In genomic region chr4:129336457-129336856, GRCh38 we compare ENCODE assay signal across 17 cellular contexts.
DNase-seq lines count a peak whose midpoint lies in the region; TF ChIP-seq lines count a peak whose summit lies in the region.
"Had no signal": no experiment of that assay in that cellular context is flagged by ENCODE, and none has a peak within 500 bp of the region (broad histone marks: within the 10 kb centered on the region; RNA-seq: fewer than 3 reads in every experiment).

No MANE protein-coding gene starts in this region.

- no TSS peak for BruUV-seq in Caco-2 (replicated peaks; lab: Mats Ljungman, UMichigan)

- H3K27me3 Mint-ChIP-seq in nephron progenitor cell (ENCODE audit: low read depth, poor library complexity) = no peaks in the 10 kb centered on the region
- H3K27me3 Mint-ChIP-seq in osteocyte (ENCODE audit: unreplicated experiment) = peaks cover 5% of the 10 kb centered on the region
- peaks cover 8% of the 10 kb centered on the region for H3K27me3 Mint-ChIP-seq in Caco-2 (ENCODE audit: insufficient read depth, unreplicated experiment)

- WGBS in ectodermal cell, 2 experiments = 48 to 59% methylated on average over 3 of the region's 3 CpGs

- no peak for TF ChIP-seq CTCF in nephron progenitor cell (IDR thresholded peaks at IDR 0.05)
- TF ChIP-seq CTCF in osteocyte (IDR thresholded peaks at IDR 0.05) = no peak
- no peak for TF ChIP-seq CTCF in Caco-2 (IDR thresholded peaks at IDR 0.05; ENCODE audit: insufficient read depth in 1 of 2, low read depth in 1 of 2, low read length in 1 of 2, severe bottlenecking in 1 of 2, unreplicated experiment in 1 of 2)

- intact Hi-C loops in Caco-2 (cut with micrococcal nuclease; ENCODE audit: unreplicated experiment) = no loop called here

- H3K27ac ChIP-seq in ectodermal cell (ENCODE audit: insufficient read depth, low read depth, low read length, poor library complexity, severe bottlenecking) = peak overlapping the region; percentile 71
- H3K27ac ChIP-seq in effector memory CD4-positive, alpha-beta T cell (ENCODE audit: insufficient read depth, low read length, poor library complexity, severe bottlenecking) = no peak overlapping the region
- H3K27ac ChIP-seq: 22Rv1, BLaER1, GM23248, HL-60 had no signal

- H3K27me3 ChIP-seq in ectodermal cell (ENCODE audit: control insufficient read depth, insufficient read depth, low read length, poor library complexity, severe bottlenecking) (no peaks in the 10 kb centered on the region), Caco-2 (replicated peaks; ENCODE audit: control insufficient read depth, insufficient read depth, low read length) (no peaks in the 10 kb centered on the region)
- no peaks in the 10 kb centered on the region for H3K27me3 ChIP-seq in effector memory CD4-positive, alpha-beta T cell (replicated peaks; ENCODE audit: control insufficient read depth, insufficient read depth, low read length, poor library complexity, severe bottlenecking)
- H3K27me3 ChIP-seq: BLaER1 had no signal

- H3K36me3 ChIP-seq in ectodermal cell (ENCODE audit: control insufficient read depth, insufficient read depth, low read length) (no peaks in the 10 kb centered on the region), Caco-2 (ENCODE audit: control insufficient read depth, insufficient read depth, low read length) (no peaks in the 10 kb centered on the region)
- H3K36me3 ChIP-seq in effector memory CD4-positive, alpha-beta T cell (ENCODE audit: control insufficient read depth, insufficient read depth, low read length) = no peaks in the 10 kb centered on the region
- H3K36me3 ChIP-seq: BLaER1 had no signal

- POLR2A ChIA-PET in Caco-2 (lab: Charles Lee) = no interaction called here

- DNase-seq in NCI-H146 (lab: John Stamatoyannopoulos, UW) = peak; percentile 16
- DNase-seq in NCI-H146 treated with DMSO at 0.1 percent for 48 hours (lab: John Stamatoyannopoulos, UW; ENCODE audit: unreplicated experiment) = no peak
- no peak for DNase-seq in nephron progenitor cell
- DNase-seq in osteocyte (ENCODE audit: extremely low spot score, unreplicated experiment) = no peak
- no peak for DNase-seq in HPDE6-E6E7 (ENCODE audit: extremely low spot score)
- no peak for DNase-seq in Caco-2
- no peak for DNase-seq in effector memory CD4-positive, alpha-beta T cell
- DNase-seq: AML-193; CD8-positive, alpha-beta memory T cell; DMS53; GF-D8; GM23248; H7 had no signal

- H3K4me1 ChIP-seq in ectodermal cell (ENCODE audit: control insufficient read depth, insufficient read depth, low read length) (peaks cover 10% of the 10 kb centered on the region), Caco-2 (no peaks in the 10 kb centered on the region)
- no peaks in the 10 kb centered on the region for H3K4me1 ChIP-seq in effector memory CD4-positive, alpha-beta T cell (ENCODE audit: control insufficient read depth, insufficient read depth, low read length, poor library complexity, severe bottlenecking)
- H3K4me1 ChIP-seq: BLaER1 had no signal

- peak overlapping the region; percentile 2 for H3K27ac Mint-ChIP-seq in nephron progenitor cell
- H3K27ac Mint-ChIP-seq in osteocyte (ENCODE audit: unreplicated experiment) = peak overlapping the region; percentile 5
- no peak overlapping the region for H3K27ac Mint-ChIP-seq in Caco-2 (ENCODE audit: unreplicated experiment)
- H3K27ac Mint-ChIP-seq: CD8-positive, alpha-beta memory T cell had no signal

- H3K4me1 Mint-ChIP-seq in nephron progenitor cell (peaks cover 19% of the 10 kb centered on the region), osteocyte (ENCODE audit: unreplicated experiment) (peaks cover 23% of the 10 kb centered on the region), Caco-2 (ENCODE audit: low read depth, unreplicated experiment) (no peaks in the 10 kb centered on the region)
- H3K4me1 Mint-ChIP-seq: CD8-positive, alpha-beta memory T cell had no signal

- H3K4me3 ChIP-seq in ectodermal cell (ENCODE audit: insufficient read depth, low read depth, low read length) = no peak overlapping the region
- no peak overlapping the region for H3K4me3 ChIP-seq in Caco-2 (ENCODE audit: low read depth, low read length)
- H3K4me3 ChIP-seq in effector memory CD4-positive, alpha-beta T cell (ENCODE audit: insufficient read depth, low read depth, low read length, poor library complexity, severe bottlenecking) = no peak overlapping the region
- H3K4me3 ChIP-seq: BLaER1, GM23248 had no signal

- CTCF ChIA-PET in Caco-2 (lab: Charles Lee) = no interaction called here

- no peaks in the 10 kb centered on the region for H3K36me3 Mint-ChIP-seq in nephron progenitor cell (ENCODE audit: low read depth)
- H3K36me3 Mint-ChIP-seq in osteocyte (ENCODE audit: unreplicated experiment) = no peaks in the 10 kb centered on the region
- no peaks in the 10 kb centered on the region for H3K36me3 Mint-ChIP-seq in Caco-2 (ENCODE audit: insufficient read depth, unreplicated experiment)
- H3K36me3 Mint-ChIP-seq: CD8-positive, alpha-beta memory T cell had no signal

- H3K9me3 Mint-ChIP-seq in nephron progenitor cell = no peaks in the 10 kb centered on the region
- H3K9me3 Mint-ChIP-seq in osteocyte (ENCODE audit: unreplicated experiment) = no peaks in the 10 kb centered on the region
- no peaks in the 10 kb centered on the region for H3K9me3 Mint-ChIP-seq in Caco-2 (ENCODE audit: unreplicated experiment)

- H3K9me3 ChIP-seq in ectodermal cell (ENCODE audit: control insufficient read depth, low read length) (peaks cover 2% of the 10 kb centered on the region), Caco-2 (no peaks in the 10 kb centered on the region)
- no peaks in the 10 kb centered on the region for H3K9me3 ChIP-seq in effector memory CD4-positive, alpha-beta T cell (ENCODE audit: control insufficient read depth, low read length)
- H3K9me3 ChIP-seq: BLaER1 had no signal

- H3K4me3 Mint-ChIP-seq in nephron progenitor cell (no peak overlapping the region), osteocyte (ENCODE audit: unreplicated experiment) (no peak overlapping the region), Caco-2 (ENCODE audit: unreplicated experiment) (no peak overlapping the region)
- H3K4me3 Mint-ChIP-seq: CD8-positive, alpha-beta memory T cell had no signal
